Comparison of ENCODE assay signal across 19 cellular contexts in genomic region chr1:99565606-99566289, GRCh38.
"Had no signal": no experiment of that assay in that cellular context is flagged by ENCODE, and none has a peak within 500 bp of the region (broad histone marks: within the 10 kb centered on the region; RNA-seq: fewer than 3 reads in every experiment).

No MANE protein-coding gene starts in this region.

- DNase-seq: activated CD4-positive, alpha-beta memory T cell treated with anti-CD3 and anti-CD28 coated beads for 36 hours; activated CD4-positive, alpha-beta T cell treated with anti-CD3 and anti-CD28 coated beads for 36 hours; activated CD8-positive, alpha-beta memory T cell treated with anti-CD3 and anti-CD28 coated beads, Interleukin-2, amount 10 ng/mL, durations not matched to agents 7 days and 5 days; activated naive CD4-positive, alpha-beta T cell treated with anti-CD3 and anti-CD28 coated beads, Interleukin-2, amount 10 ng/mL, durations not matched to agents 7 days and 5 days; activated T-cell treated with anti-CD3 and anti-CD28 coated beads, Interleukin-2, amount 50 U/mL, for 1 hour; esophagus squamous epithelium; foreskin melanocyte; head of caudate nucleus; immature natural killer cell; left colon; stimulated activated CD4-positive, alpha-beta T cell treated with anti-CD3 and anti-CD28 coated beads, Interleukin-12 subunit alpha, Interleukin-12 subunit beta, amount 100 ng/mL, for 4 hours; stimulated activated CD4-positive, alpha-beta T cell treated with anti-CD3 and anti-CD28 coated beads, Interleukin-2, amount 100 ng/mL, for 24 hours; upper lobe of right lung had no signal

- H3K27me3 ChIP-seq: esophagus squamous epithelium, upper lobe of right lung had no signal

- H3K36me3 ChIP-seq: esophagus squamous epithelium, thoracic aorta, upper lobe of right lung had no signal

- H3K27ac Mint-ChIP-seq: activated CD4-positive, alpha-beta memory T cell treated with anti-CD3 and anti-CD28 coated beads for 36 hours; activated CD4-positive, alpha-beta T cell treated with anti-CD3 and anti-CD28 coated beads for 36 hours; activated CD8-positive, alpha-beta memory T cell treated with anti-CD3 and anti-CD28 coated beads, Interleukin-2, amount 10 ng/mL, durations not matched to agents 7 days and 5 days; activated naive CD4-positive, alpha-beta T cell treated with anti-CD3 and anti-CD28 coated beads, Interleukin-2, amount 10 ng/mL, durations not matched to agents 7 days and 5 days; activated T-helper 2 cell treated with anti-CD3 and anti-CD28 coated beads, Interferon-gamma antibody, Interleukin-2, Interleukin-4, amounts not matched to agents 10 μg/mL and 5 μg/mL and 100 μg/mL, durations not matched to agents 14 hours and 24 hours and 36 hours; immature natural killer cell; stimulated activated effector memory CD8-positive, alpha-beta T cell treated with anti-CD3 and anti-CD28 coated beads, Interleukin-12 subunit alpha, Interleukin-12 subunit beta, amount 100 ng/mL, for 72 hours; T-helper 1 cell treated with Interleukin-12 subunit alpha and Interleukin-12 subunit beta and Interleukin-4 antibody, amounts not matched to agents 30 μg/mL and 1 μg/mL, for 36 hours had no signal

- H3K4me1 Mint-ChIP-seq: activated CD4-positive, alpha-beta T cell treated with anti-CD3 and anti-CD28 coated beads for 36 hours; activated CD8-positive, alpha-beta memory T cell treated with anti-CD3 and anti-CD28 coated beads, Interleukin-2, amount 10 ng/mL, durations not matched to agents 7 days and 5 days; activated naive CD4-positive, alpha-beta T cell treated with anti-CD3 and anti-CD28 coated beads, Interleukin-2, amount 10 ng/mL, durations not matched to agents 7 days and 5 days; immature natural killer cell; neural crest cell; stimulated activated effector memory CD8-positive, alpha-beta T cell treated with anti-CD3 and anti-CD28 coated beads, Interleukin-12 subunit alpha, Interleukin-12 subunit beta, amount 100 ng/mL, for 72 hours had no signal

- H3K9me3 ChIP-seq: esophagus squamous epithelium, thoracic aorta, upper lobe of right lung had no signal

- H3K4me3 Mint-ChIP-seq: activated CD4-positive, alpha-beta memory T cell treated with anti-CD3 and anti-CD28 coated beads for 36 hours; activated CD4-positive, alpha-beta T cell treated with anti-CD3 and anti-CD28 coated beads for 36 hours; activated CD8-positive, alpha-beta memory T cell treated with anti-CD3 and anti-CD28 coated beads, Interleukin-2, amount 10 ng/mL, durations not matched to agents 7 days and 5 days; activated naive CD4-positive, alpha-beta T cell treated with anti-CD3 and anti-CD28 coated beads, Interleukin-2, amount 10 ng/mL, durations not matched to agents 7 days and 5 days; immature natural killer cell; neural crest cell; stimulated activated effector memory CD8-positive, alpha-beta T cell treated with anti-CD3 and anti-CD28 coated beads, Interleukin-12 subunit alpha, Interleukin-12 subunit beta, amount 100 ng/mL, for 72 hours; T-helper 1 cell treated with Interleukin-12 subunit alpha and Interleukin-12 subunit beta and Interleukin-4 antibody, amounts not matched to agents 30 μg/mL and 1 μg/mL, for 36 hours had no signal

- H3K27ac ChIP-seq: esophagus squamous epithelium, thoracic aorta, upper lobe of right lung had no signal

- FAIRE-seq: colon had no signal

- H3K4me1 ChIP-seq: upper lobe of right lung had no signal

- H3K27me3 Mint-ChIP-seq: activated naive CD4-positive, alpha-beta T cell treated with anti-CD3 and anti-CD28 coated beads, Interleukin-2, amount 10 ng/mL, durations not matched to agents 7 days and 5 days had no signal

- H3K4me3 ChIP-seq: esophagus squamous epithelium, thoracic aorta, upper lobe of right lung had no signal

- H3K9me3 Mint-ChIP-seq: activated CD4-positive, alpha-beta memory T cell treated with anti-CD3 and anti-CD28 coated beads for 36 hours; activated naive CD4-positive, alpha-beta T cell treated with anti-CD3 and anti-CD28 coated beads, Interleukin-2, amount 10 ng/mL, durations not matched to agents 7 days and 5 days; stimulated activated effector memory CD8-positive, alpha-beta T cell treated with anti-CD3 and anti-CD28 coated beads, Interleukin-12 subunit alpha, Interleukin-12 subunit beta, amount 100 ng/mL, for 72 hours had no signal

- H3K36me3 Mint-ChIP-seq: activated CD4-positive, alpha-beta memory T cell treated with anti-CD3 and anti-CD28 coated beads for 36 hours; activated CD8-positive, alpha-beta memory T cell treated with anti-CD3 and anti-CD28 coated beads, Interleukin-2, amount 10 ng/mL, durations not matched to agents 7 days and 5 days; activated naive CD4-positive, alpha-beta T cell treated with anti-CD3 and anti-CD28 coated beads, Interleukin-2, amount 10 ng/mL, durations not matched to agents 7 days and 5 days; immature natural killer cell; stimulated activated effector memory CD8-positive, alpha-beta T cell treated with anti-CD3 and anti-CD28 coated beads, Interleukin-12 subunit alpha, Interleukin-12 subunit beta, amount 100 ng/mL, for 72 hours had no signal
